18 cellular contexts compared by ENCODE assay signal in the genomic region with DNA sequence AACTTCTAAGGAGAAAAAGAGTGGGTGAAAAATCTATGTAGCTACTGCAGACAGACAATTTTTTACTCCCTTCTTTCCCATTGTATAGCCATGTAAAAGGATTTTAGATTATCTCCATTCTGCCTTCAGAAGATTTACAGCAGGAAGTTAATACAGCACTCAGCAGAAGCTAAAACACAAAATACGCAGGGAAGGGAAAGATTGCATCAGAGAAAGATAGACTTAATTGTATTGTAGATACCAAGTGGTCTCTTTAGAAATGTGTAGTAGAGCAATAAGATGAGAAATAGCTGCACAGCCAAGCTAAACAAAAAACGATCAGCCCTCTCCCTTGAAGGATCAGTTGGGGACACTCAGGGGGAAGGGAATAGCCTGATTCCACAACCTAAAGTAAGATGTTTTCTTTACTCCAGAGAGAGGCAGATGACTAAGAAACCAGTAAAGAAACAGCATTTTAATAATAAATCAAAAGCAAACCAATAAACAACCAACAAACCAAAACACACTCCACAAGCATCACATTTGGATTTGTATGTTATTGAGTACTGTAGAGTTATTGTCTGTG.
"Had no signal": no experiment of that assay in that cellular context is flagged by ENCODE, and none has a peak within 500 bp of the region (broad histone marks: within the 10 kb centered on the region; RNA-seq: fewer than 3 reads in every experiment).

No MANE protein-coding gene starts in this region.

- H3K27ac ChIP-seq: lower lobe of right lung, psoas muscle, right lobe of liver, transverse colon had no signal

- H3K27me3 ChIP-seq: right lobe of liver, transverse colon had no signal

- ATAC-seq: activated naive CD4-positive, alpha-beta T cell treated with anti-CD3 and anti-CD28 coated beads, Interleukin-2, amount 50 U/mL, for 72 hours; lower lobe of right lung; mucosa of descending colon; naive thymus-derived CD8-positive, alpha-beta T cell; psoas muscle; right lobe of liver; stimulated activated naive B cell treated with anti-CD40 and anti-IgM and Interleukin-4, amounts not matched to agents 10 μg/mL and 1 μg/mL and 100 μg/mL, for 72 hours had no signal

- H3K9me3 ChIP-seq: lower lobe of right lung, psoas muscle, right lobe of liver, transverse colon had no signal

- H3K4me1 ChIP-seq: lower lobe of right lung, psoas muscle, right lobe of liver, transverse colon had no signal

- H3K4me3 ChIP-seq: lower lobe of right lung, mucosa of descending colon, psoas muscle, right lobe of liver, transverse colon had no signal

- H3K36me3 ChIP-seq: lower lobe of right lung, right lobe of liver, transverse colon had no signal

- DNase-seq: activated CD4-positive, alpha-beta T cell treated with anti-CD3 and anti-CD28 coated beads, Interleukin-2, amount 10 ng/mL, durations not matched to agents 7 days and 5 days; activated CD4-positive, CD25-positive, alpha-beta regulatory T cell; activated T-cell treated with anti-CD3 and anti-CD28 coated beads, Interleukin-2, amount 50 U/mL, for 1 hour; cerebellar nuclear complex; dermis blood vessel endothelial cell; foreskin fibroblast; glutamatergic neuron; immature natural killer cell; lower lobe of right lung; mucosa of descending colon; naive thymus-derived CD8-positive, alpha-beta T cell; psoas muscle; right lobe of liver; stimulated activated CD4-positive, alpha-beta T cell treated with anti-CD3 and anti-CD28 coated beads, Interleukin-2, amount 100 ng/mL, for 24 hours; stimulated activated naive B cell treated with anti-CD40 and anti-IgM and Interleukin-4, amounts not matched to agents 10 μg/mL and 1 μg/mL and 100 μg/mL, for 72 hours; substantia nigra; transverse colon had no signal
